Comparison of ENCODE assay signal across 21 cellular contexts in genomic region chr1:211791979-211792378, GRCh38. TPM values are rescaled to one million over a fixed set of nuclear protein-coding genes. Genes with fewer than 3 reads are reported as not detected.
DNase-seq lines count a peak whose midpoint lies in the region; ATAC-seq, FAIRE-seq and TF ChIP-seq lines count a peak whose summit lies in the region.
"Had no signal": no experiment of that assay in that cellular context is flagged by ENCODE, and none has a peak within 500 bp of the region (broad histone marks: within the 10 kb centered on the region; RNA-seq: fewer than 3 reads in every experiment).

No MANE protein-coding gene starts in this region.

- H3K79me2 ChIP-seq in HepG2 (ENCODE audit: insufficient read depth, low read length) (no peaks in the 10 kb centered on the region), K562 (ENCODE audit: control insufficient read depth, insufficient read depth, low read length) (no peaks in the 10 kb centered on the region)

- FAIRE-seq in HepG2 (lab: Jason Lieb, UNC) (no peak), K562 (lab: Jason Lieb, UNC) (no peak)
- FAIRE-seq: A549, D721Med, GM12891, GM18507 had no signal

- H3K4me3 ChIP-seq in HepG2 (replicated peaks in 1 of 3; ENCODE audit: insufficient read depth in 1 of 3, low read depth in 2 of 3, low read length in 3 of 3), result no peak overlapping the region
- no peak overlapping the region for H3K4me3 ChIP-seq in right lobe of liver
- no peak overlapping the region for H3K4me3 ChIP-seq in K562
- H3K4me3 ChIP-seq: A549; BLaER1 treated with 17β-estradiol and CSF1 and Interleukin-3, amounts not matched to agents 10 nM and 100 nM had no signal

- TF ChIP-seq POLR2A in HepG2 (IDR thresholded peaks at IDR 0.05; ENCODE audit: insufficient read depth in 1 of 2, low read depth in 2 of 2, low read length in 2 of 2), result no peak
- no peak for TF ChIP-seq POLR2A in right lobe of liver (IDR thresholded peaks at IDR 0.05)
- TF ChIP-seq POLR2A in K562 (conservative IDR thresholded peaks at IDR 0.05), result no peak

- TF ChIP-seq RAD21 in HepG2 (CRISPR knock-in tag; IDR thresholded peaks at IDR 0.05) (no peak), K562 (CRISPR knock-in tag; conservative IDR thresholded peaks at IDR 0.05 in 1 of 2, IDR thresholded peaks at IDR 0.05 in 1 of 2) (no peak)

- no peak for TF ChIP-seq CTCF in HepG2 (CRISPR knock-in tag; IDR thresholded peaks at IDR 0.05)
- TF ChIP-seq CTCF in right lobe of liver (IDR thresholded peaks at IDR 0.05), result no peak
- TF ChIP-seq CTCF in K562 (IDR thresholded peaks at IDR 0.05 in 2 of 3, conservative IDR thresholded peaks at IDR 0.05 in 1 of 3; ENCODE audit: insufficient read depth in 2 of 3, low read depth in 1 of 3, low read length in 3 of 3), result no peak
- TF ChIP-seq CTCF in progenitor cell of endocrine pancreas (IDR thresholded peaks at IDR 0.05; ENCODE audit: unreplicated experiment), result no peak
- TF ChIP-seq CTCF in GM13977 (IDR thresholded peaks at IDR 0.05; ENCODE audit: extremely low read depth, insufficient read depth, missing control alignments), result no peak

- H3K27ac ChIP-seq in HepG2 (ENCODE audit: extremely low read length, insufficient read depth, low read length) (no peak overlapping the region), right lobe of liver (no peak overlapping the region), K562 (ENCODE audit: extremely low read depth, low read depth, low read length) (no peak overlapping the region)
- H3K27ac ChIP-seq: 22Rv1; A549; BLaER1 treated with 17β-estradiol and CSF1 and Interleukin-3, amounts not matched to agents 10 nM and 100 nM; C4-2B had no signal

- no peaks in the 10 kb centered on the region for H3K27me3 Mint-ChIP-seq in progenitor cell of endocrine pancreas
- H3K27me3 Mint-ChIP-seq: B cell; CD4-positive, alpha-beta T cell had no signal

- no peak for TF ChIP-seq EP300 in HepG2 (IDR thresholded peaks at IDR 0.05; ENCODE audit: low read depth in 2 of 2, low read length in 2 of 2)
- no peak for TF ChIP-seq EP300 in HepG2 (CRISPR knock-in tag; IDR thresholded peaks at IDR 0.05; ENCODE audit: borderline replicate concordance)
- no peak for TF ChIP-seq EP300 in K562 (IDR thresholded peaks at IDR 0.05; ENCODE audit: low read length)

- BruUV-seq in HepG2 (replicated peaks; lab: Mats Ljungman, UMichigan), result no TSS peak
- no TSS peak for BruUV-seq in K562 (replicated peaks; lab: Mats Ljungman, UMichigan)

- H3K9me3 Mint-ChIP-seq in progenitor cell of endocrine pancreas (ENCODE audit: low read depth), result no peaks in the 10 kb centered on the region
- H3K9me3 Mint-ChIP-seq: CD4-positive, alpha-beta T cell; CD8-positive, alpha-beta T cell had no signal

- peaks cover 13% of the 10 kb centered on the region for H3K36me3 Mint-ChIP-seq in progenitor cell of endocrine pancreas (ENCODE audit: insufficient read depth)

- H3K27me3 ChIP-seq in HepG2 (ENCODE audit: control insufficient read depth in 1 of 2, insufficient read depth in 2 of 2, low read length in 2 of 2), result no peaks in the 10 kb centered on the region
- no peaks in the 10 kb centered on the region for H3K27me3 ChIP-seq in right lobe of liver
- no peaks in the 10 kb centered on the region for H3K27me3 ChIP-seq in K562 (ENCODE audit: control insufficient read depth in 2 of 2, insufficient read depth in 2 of 2, low read length in 2 of 2)
- H3K27me3 ChIP-seq: BLaER1 treated with 17β-estradiol and CSF1 and Interleukin-3, amounts not matched to agents 10 nM and 100 nM had no signal

- no peak for DNase-seq in HepG2 (ENCODE audit: low spot score)
- DNase-seq in right lobe of liver, result no peak
- no peak for DNase-seq in K562 (ENCODE audit: extremely low read depth in 1 of 4, low spot score in 3 of 4)
- no peak for DNase-seq in progenitor cell of endocrine pancreas (ENCODE audit: low spot score, unreplicated experiment)
- DNase-seq in stimulated activated CD4-positive, alpha-beta T cell treated with anti-CD3 and anti-CD28 coated beads, Interleukin-4, amount 100 ng/mL, for 4 hours, result no peak
- no peak for DNase-seq in GM13977 (ENCODE audit: low spot score)
- DNase-seq: AML-193; Caco-2; Calu3; CD4-positive, alpha-beta T cell; CD8-positive, alpha-beta T cell; DMS79 treated with DMSO at 0.1 percent for 48 hours; GF-D8 had no signal

- peaks cover 4% of the 10 kb centered on the region for H3K4me1 Mint-ChIP-seq in progenitor cell of endocrine pancreas (ENCODE audit: low read depth)
- H3K4me1 Mint-ChIP-seq: B cell had no signal

- H3K4me2 ChIP-seq in HepG2 (ENCODE audit: low read depth, low read length) (no peak overlapping the region), K562 (ENCODE audit: insufficient read depth, low read length) (no peak overlapping the region)
- H3K4me2 ChIP-seq: A549; BLaER1 treated with 17β-estradiol and CSF1 and Interleukin-3, amounts not matched to agents 10 nM and 100 nM had no signal

- ATAC-seq in HepG2 (no peak), right lobe of liver (no peak), K562 (no peak)
- ATAC-seq: A549; CD8-positive, alpha-beta T cell had no signal

- intact Hi-C loops in HepG2 (cut with micrococcal nuclease; ENCODE audit: unreplicated experiment), result no loop called here
- intact Hi-C loops in right lobe of liver (cut with DNase I), result no loop called here
- intact Hi-C loops in K562 (cut with micrococcal nuclease), result no loop called here

- H2AFZ ChIP-seq in HepG2 (ENCODE audit: low read length), result no peak overlapping the region
- H2AFZ ChIP-seq in K562 (ENCODE audit: low read depth, low read length), result no peak overlapping the region

- H3K9me1 ChIP-seq in K562 (ENCODE audit: control insufficient read depth, insufficient read depth, low read length), result no peaks in the 10 kb centered on the region

- H3K4me1 ChIP-seq in HepG2 (ENCODE audit: insufficient read depth, low read length), result peaks cover 32% of the 10 kb centered on the region
- no peaks in the 10 kb centered on the region for H3K4me1 ChIP-seq in right lobe of liver
- no peaks in the 10 kb centered on the region for H3K4me1 ChIP-seq in K562 (replicated peaks in 1 of 2; ENCODE audit: control insufficient read depth in 2 of 2, insufficient read depth in 2 of 2, low read length in 2 of 2)
- H3K4me1 ChIP-seq: A549, Caco-2 had no signal

- POLR2A ChIA-PET in HepG2 (lab: Yijun Ruan, JAX), result no interaction called here
- POLR2A ChIA-PET in K562 (lab: Yijun Ruan, JAX), result interaction anchor here (1.0 kb wide), 1 partner anchor 10 kb away, joined by 4 read pairs; no protein-coding TSS in a partner anchor

- CTCF ChIA-PET in HepG2 (lab: Yijun Ruan, JAX; ENCODE audit: low intra/inter-chr PET ratio, low total read pairs) (no interaction called here), K562 (lab: Yijun Ruan, JAX; ENCODE audit: low intra/inter-chr PET ratio) (no interaction called here)

- H3K27ac Mint-ChIP-seq in progenitor cell of endocrine pancreas, result peak overlapping the region; percentile 37
- H3K27ac Mint-ChIP-seq: B cell; CD4-positive, alpha-beta T cell; CD8-positive, alpha-beta T cell had no signal

- H3K36me3 ChIP-seq in HepG2 (replicated peaks in 1 of 2; ENCODE audit: control insufficient read depth in 1 of 2, insufficient read depth in 2 of 2, low read length in 2 of 2), result peaks cover 5 to 14% of the 10 kb centered on the region in 2 experiments; a peak in 4 of 5 replicates
- peaks cover 0 to 10% (median 2%) of the 10 kb centered on the region in 4 donors for H3K36me3 ChIP-seq in right lobe of liver
- H3K36me3 ChIP-seq in K562 (ENCODE audit: control insufficient read depth, insufficient read depth, low read length), result peaks cover 8% of the 10 kb centered on the region; the same call in 2 of the 3 replicates

- no peak overlapping the region for H3K4me3 Mint-ChIP-seq in progenitor cell of endocrine pancreas (ENCODE audit: low read depth)
- H3K4me3 Mint-ChIP-seq: B cell; CD4-positive, alpha-beta T cell; CD8-positive, alpha-beta T cell had no signal

- 100% methylated on average over 1 of the region's 2 CpGs for WGBS in HepG2 (ENCODE audit: low lambda C conversion rate)
- 100% methylated on average over 2 of the region's 2 CpGs for WGBS in right lobe of liver (ENCODE audit: insufficient coverage, low coverage, low lambda C conversion rate, missing lambda C conversion rate)
- 84% methylated on average over 2 of the region's 2 CpGs for WGBS in K562 (ENCODE audit: insufficient coverage, low coverage, missing lambda C conversion rate)

- no peak overlapping the region for H3K9ac ChIP-seq in HepG2 (ENCODE audit: insufficient read depth, low read depth, low read length)
- H3K9ac ChIP-seq in K562 (ENCODE audit: insufficient read depth in 1 of 2, low read depth in 2 of 2, low read length in 2 of 2), result no peak overlapping the region
- H3K9ac ChIP-seq: BLaER1 treated with 17β-estradiol and CSF1 and Interleukin-3, amounts not matched to agents 10 nM and 100 nM had no signal

- H3K9me3 ChIP-seq in HepG2 (ENCODE audit: low read length) (no peaks in the 10 kb centered on the region), right lobe of liver (no peaks in the 10 kb centered on the region), K562 (replicated peaks; ENCODE audit: control insufficient read depth, insufficient read depth, low read depth, low read length) (no peaks in the 10 kb centered on the region)
- H3K9me3 ChIP-seq: A549; BLaER1 treated with 17β-estradiol and CSF1 and Interleukin-3, amounts not matched to agents 10 nM and 100 nM; Caco-2 had no signal

- in situ Hi-C loops in HepG2 (cut with HindIII; ENCODE audit: extremely low pct_ligation_motif_present, low pct_unique_long_range_greater_than_20kb) (no loop called here), K562 (cut with MboI) (no loop called here), GM13977 (cut with MboI; ENCODE audit: low pct_unique_long_range_greater_than_20kb, low sequenced_read_pairs, unreplicated experiment) (no loop called here)

- H4K20me1 ChIP-seq in HepG2 (ENCODE audit: insufficient read depth, low read length) (no peaks in the 10 kb centered on the region), K562 (replicated peaks; ENCODE audit: control insufficient read depth, insufficient read depth, low read length) (no peaks in the 10 kb centered on the region)

RNA-seq across cellular contexts. Expression of gene LPGAT1, which starts 38.6 kb away (rescaled TPM):
- total RNA-seq in HepG2 (2016; rRNA removed; fragmentation: Illumina TruSeq; extraction: Trizol) (48.3 and 51.0 TPM in 2 replicates), right lobe of liver (100 to 1,000 TPM in 1 of 6 experiments, 10 to 100 TPM in 5; 32.0 to 141 (median 55.7) TPM), K562 (2014; rRNA removed) (16.8 and 31.1 TPM in 2 replicates), K562 (2014; rRNA removed; fragmentation: Illumina TruSeq; extraction: Trizol) (25.7 and 29.2 TPM in 2 replicates), K562 (2015; rRNA removed; fragmentation: Illumina TruSeq; extraction: Trizol) (16.2 and 17.5 TPM in 2 replicates), K562 (2021) (30.5 and 31.4 TPM in 2 replicates), progenitor cell of endocrine pancreas (58.9 and 59.5 TPM in 2 replicates)
- total RNA-seq in HepG2 (2016; cell fraction: cytosol; rRNA removed; fragmentation: Illumina TruSeq; extraction: Trizol; ENCODE audit: low read depth), result 19.6 and 21.6 TPM in 2 replicates
- 47.1 and 49.5 TPM in 2 replicates for total RNA-seq in HepG2 (2016; cell fraction: insoluble cytoplasmic fraction; rRNA removed; fragmentation: Illumina TruSeq; extraction: Trizol)
- 45.9 and 50.5 TPM in 2 replicates for total RNA-seq in HepG2 (2016; cell fraction: membrane; rRNA removed; fragmentation: Illumina TruSeq; extraction: Trizol)
- 43.8 and 48.5 TPM in 2 replicates for total RNA-seq in HepG2 (2016; cell fraction: nucleus; rRNA removed; fragmentation: Illumina TruSeq; extraction: Trizol)
- polyA plus RNA-seq in HepG2 (2011; rRNA removed) (11.7 and 12.1 TPM in 2 replicates), K562 (2011; rRNA removed) (10.8 and 13.0 TPM in 2 replicates), K562 (2014; fragmentation: Illumina TruSeq; extraction: Trizol) (12.8 and 13.9 TPM in 2 replicates), K562 (2014; fragmentation: Nextera tagmentation; extraction: Ambion mirVana) (1 to 10 TPM; 5.7 to 6.7 TPM), K562 (2014; rRNA removed) (10.3 and 16.3 TPM in 2 replicates)
- polyA plus RNA-seq in HepG2 (2011; cell fraction: cytosol; rRNA removed), result 7.8 and 9.8 TPM in 2 replicates
- 6.5 and 10.8 TPM in 2 replicates for polyA plus RNA-seq in HepG2 (2011; cell fraction: nucleus; rRNA removed)
- 12.6 and 14.0 TPM in 2 replicates for polyA plus RNA-seq in HepG2 (2012)
- 5.8 and 6.0 TPM in 2 replicates for polyA plus RNA-seq in HepG2 (2016; cell fraction: cytosol; fragmentation: Illumina TruSeq; extraction: Trizol; ENCODE audit: low read depth)
- polyA plus RNA-seq in HepG2 (2016; cell fraction: insoluble cytoplasmic fraction; fragmentation: Illumina TruSeq; extraction: Trizol; ENCODE audit: low read depth), result 29.0 and 32.3 TPM in 2 replicates
- polyA plus RNA-seq in HepG2 (2016; cell fraction: membrane; fragmentation: Illumina TruSeq; extraction: Trizol; ENCODE audit: low read depth), result 17.2 and 17.5 TPM in 2 replicates
- polyA plus RNA-seq in HepG2 (2016; cell fraction: nucleus; fragmentation: Illumina TruSeq; extraction: Trizol; ENCODE audit: insufficient read depth, low read depth), result 35.8 and 40.8 TPM in 2 replicates
- polyA minus RNA-seq in HepG2 (2011; rRNA and poly(A)+ RNA removed; ENCODE audit: low replicate concordance), result 12.2 and 16.2 TPM in 2 replicates
- polyA minus RNA-seq in HepG2 (2011; cell fraction: cytosol; rRNA and poly(A)+ RNA removed), result 31.7 and 37.7 TPM in 2 replicates
- polyA minus RNA-seq in HepG2 (2011; cell fraction: nucleus; rRNA and poly(A)+ RNA removed), result 32.2 and 34.1 TPM in 2 replicates
- 15.4 and 34.1 TPM in 2 replicates for total RNA-seq in K562 (2011; cell fraction: chromatin; rRNA removed; ENCODE audit: low replicate concordance)
- 7.3 and 17.6 TPM in 2 replicates for total RNA-seq in K562 (2011; cell fraction: nucleolus; rRNA removed)
- total RNA-seq in K562 (2011; cell fraction: nucleoplasm; rRNA removed), result 27.4 and 42.4 TPM in 2 replicates
- polyA plus RNA-seq in K562 (2011; cell fraction: cytosol; rRNA removed), result 5.5 and 8.1 TPM in 2 replicates
- polyA plus RNA-seq in K562 (2011; cell fraction: nucleus; rRNA removed), result 5.7 and 6.9 TPM in 2 replicates
- 6.4 and 8.6 TPM in 2 replicates for polyA plus RNA-seq in K562 (2012)
- 27.4 and 36.2 TPM in 2 replicates for polyA minus RNA-seq in K562 (2011; rRNA and poly(A)+ RNA removed)
- polyA minus RNA-seq in K562 (2011; cell fraction: cytosol; rRNA and poly(A)+ RNA removed), result 15.5 and 22.9 TPM in 2 replicates
- polyA minus RNA-seq in K562 (2011; cell fraction: nucleus; rRNA and poly(A)+ RNA removed), result 12.3 and 16.3 TPM in 2 replicates

Comparison
In these comparisons a context has a peak if more than half of its experiments do, and no peak if none do; other contexts are left out.
1. Of the 241 proteins assayed by ChIP-seq in both HepG2 and K562: peak only in HepG2: none; only in K562: none; in both: ZNF121; in neither: 240.